11 cellular contexts compared by ENCODE assay signal in genomic region chr17:76485569-76485968, GRCh38. TPM values are rescaled to one million over a fixed set of nuclear protein-coding genes. Genes with fewer than 3 reads are reported as not detected.
DNase-seq lines count a peak whose midpoint lies in the region; ATAC-seq and TF ChIP-seq lines count a peak whose summit lies in the region.
"Had no signal": no experiment of that assay in that cellular context is flagged by ENCODE, and none has a peak within 500 bp of the region (broad histone marks: within the 10 kb centered on the region; RNA-seq: fewer than 3 reads in every experiment).

No MANE protein-coding gene starts in this region.

- peak overlapping the region; percentile 89 to 98 (median 96) for H3K27ac Mint-ChIP-seq in CD14-positive monocyte

- H3K27me3 Mint-ChIP-seq in CD14-positive monocyte (ENCODE audit: low read depth in 3 of 3) = peaks cover 0 to 4% (median 3%) of the 10 kb centered on the region in 3 donors
- H3K27me3 Mint-ChIP-seq: central memory CD8-positive, alpha-beta T cell had no signal

- TF ChIP-seq POLR2A in esophagus muscularis mucosa (IDR thresholded peaks at IDR 0.05; ENCODE audit: low read depth) = no peak

- TF ChIP-seq CTCF in CD14-positive monocyte (IDR thresholded peaks at IDR 0.05) (no peak), esophagus muscularis mucosa (IDR thresholded peaks at IDR 0.05) (no peak), omental fat pad (IDR thresholded peaks at IDR 0.05) (no peak)

- H3K4me1 ChIP-seq in esophagus muscularis mucosa = peaks cover 0 to 6% (median 3%) of the 10 kb centered on the region in 4 donors

- H3K4me3 ChIP-seq in esophagus muscularis mucosa = no peak overlapping the region
- H3K4me3 ChIP-seq: SK-N-MC had no signal

- TF ChIP-seq EP300 in esophagus muscularis mucosa (IDR thresholded peaks at IDR 0.05) = peak; percentile 52

- H3K36me3 ChIP-seq in esophagus muscularis mucosa = peaks cover 0 to 17% (median 0%) of the 10 kb centered on the region in 4 donors

- DNase-seq in CD14-positive monocyte (ENCODE audit: low spot score) (no peak), NCI-H774 (lab: John Stamatoyannopoulos, UW) (peak; percentile 74), esophagus muscularis mucosa (ENCODE audit: extremely low spot score) (no peak), omental fat pad (ENCODE audit: low spot score) (no peak), hepatic stellate cell (ENCODE audit: low spot score) (no peak)
- DNase-seq: HCEC 1CT had no signal

- H3K4me3 Mint-ChIP-seq in CD14-positive monocyte = peak overlapping the region; percentile 34 to 68
- H3K4me3 Mint-ChIP-seq: central memory CD8-positive, alpha-beta T cell had no signal

- 32% methylated on average over 11 of the region's 11 CpGs for WGBS in esophagus muscularis mucosa

- no peaks in the 10 kb centered on the region for H3K27me3 ChIP-seq in esophagus muscularis mucosa

- peaks cover 0 to 2% (median 0%) of the 10 kb centered on the region in 7 donors for H3K9me3 Mint-ChIP-seq in CD14-positive monocyte
- H3K9me3 Mint-ChIP-seq: central memory CD8-positive, alpha-beta T cell had no signal

- no peaks in the 10 kb centered on the region for H3K9me3 ChIP-seq in esophagus muscularis mucosa

- peaks cover 80% of the 10 kb centered on the region for H3K4me1 Mint-ChIP-seq in CD14-positive monocyte

- H3K27ac ChIP-seq in esophagus muscularis mucosa (replicated peaks in 1 of 4) = peak overlapping the region in 2 of 4 donors; percentile 41 to 60
- H3K27ac ChIP-seq: SK-N-MC had no signal

- peaks cover 32 to 47% of the 10 kb centered on the region in 2 donors for H3K36me3 Mint-ChIP-seq in CD14-positive monocyte

- ATAC-seq in omental fat pad (ENCODE audit: low FRiP score) (peak; percentile 20), GM18858 (IDR thresholded peaks at IDR 0.05; ENCODE audit: unreplicated experiment) (no peak), GM18867 (IDR thresholded peaks at IDR 0.05; ENCODE audit: unreplicated experiment) (no peak), HG03565 (IDR thresholded peaks at IDR 0.05; ENCODE audit: unreplicated experiment) (no peak)

- intact Hi-C loops in CD14-positive monocyte (cut with micrococcal nuclease) (no loop called here), esophagus muscularis mucosa (cut with DNase I) (no loop called here)

RNA-seq across cellular contexts. Expression of gene RHBDF2, which starts 15.7 kb away (rescaled TPM):
- polyA plus RNA-seq in CD14-positive monocyte = 10 to 100 TPM; 36.9 to 68.6 TPM
- 10 to 100 TPM; 12.9 to 22.5 (median 15.4) TPM for total RNA-seq in esophagus muscularis mucosa
- total RNA-seq in omental fat pad = 10 to 100 TPM; 29.9 to 77.9 (median 56.7) TPM

RNA-seq across cellular contexts. Expression of gene AANAT, which starts 18.2 kb away (rescaled TPM):
- not detected for polyA plus RNA-seq in CD14-positive monocyte
- total RNA-seq in esophagus muscularis mucosa (not detected), omental fat pad (not detected)

RNA-seq across cellular contexts. Expression of gene UBE2O, which starts 32.6 kb away (rescaled TPM):
- polyA plus RNA-seq in CD14-positive monocyte = 1 to 10 TPM; 1.3 to 4.5 TPM
- 10 to 100 TPM; 14.1 to 21.7 (median 19.0) TPM for total RNA-seq in esophagus muscularis mucosa
- total RNA-seq in omental fat pad = 10 to 100 TPM; 12.5 to 27.5 (median 20.0) TPM

RNA-seq across cellular contexts. Expression of gene CYGB, which starts 51.9 kb away (rescaled TPM):
- polyA plus RNA-seq in CD14-positive monocyte = not detected
- total RNA-seq in esophagus muscularis mucosa = 10 to 100 TPM; 10.8 to 23.5 (median 20.7) TPM
- total RNA-seq in omental fat pad = 10 to 100 TPM; 18.9 to 46.2 (median 35.2) TPM

RNA-seq across cellular contexts. Expression of gene PRCD, which starts 54.3 kb away (rescaled TPM):
- polyA plus RNA-seq in CD14-positive monocyte = not detected
- total RNA-seq in esophagus muscularis mucosa = 1 to 10 TPM; 1.2 to 5.1 (median 3.8) TPM
- 10 to 100 TPM in 1 of 4 donors, 1 to 10 TPM in 3; 2.3 to 20.0 (median 3.5) TPM for total RNA-seq in omental fat pad
